Comparison of ENCODE assay signal across 28 cellular contexts in genomic region chr1:95903060-95903459, GRCh38.
DNase-seq lines count a peak whose midpoint lies in the region; ATAC-seq, FAIRE-seq and TF ChIP-seq lines count a peak whose summit lies in the region.
"Had no signal": no experiment of that assay in that cellular context is flagged by ENCODE, and none has a peak within 500 bp of the region (broad histone marks: within the 10 kb centered on the region; RNA-seq: fewer than 3 reads in every experiment).

No MANE protein-coding gene starts in this region.

- H3K27me3 ChIP-seq in foreskin keratinocyte, result no peaks in the 10 kb centered on the region
- H3K27me3 ChIP-seq: MG63, SJSA1 had no signal

- peak overlapping the region; percentile 20 for H3K27ac ChIP-seq in foreskin keratinocyte
- H3K27ac ChIP-seq: C4-2B, PC-9, SJSA1 had no signal

- FAIRE-seq in D721Med (lab: Jason Lieb, UNC), result no peak
- FAIRE-seq: GM12878, H1, HepG2, K562 had no signal

- no peaks in the 10 kb centered on the region for H3K4me1 ChIP-seq in foreskin keratinocyte
- H3K4me1 ChIP-seq: Caco-2, SJSA1 had no signal

- TF ChIP-seq CTCF in foreskin keratinocyte (conservative IDR thresholded peaks at IDR 0.05), result peak; percentile 45
- no peak for TF ChIP-seq CTCF in D721Med (IDR thresholded peaks at IDR 0.05; ENCODE audit: insufficient read depth, missing control alignments)

- ATAC-seq in foreskin keratinocyte (peak; percentile 80), HG03520 (IDR thresholded peaks at IDR 0.05; ENCODE audit: unreplicated experiment) (no peak)
- ATAC-seq: CD8-positive, alpha-beta T cell; GM12878; HCT116; HepG2; K562 had no signal

- DNase-seq in M059J (ENCODE audit: low read depth), result peak; percentile 18
- peak; percentile 45 for DNase-seq in NCI-H1436 (lab: John Stamatoyannopoulos, UW)
- DNase-seq in NCI-H69 (lab: John Stamatoyannopoulos, UW), result peak; percentile 9
- peak; percentile 23 to 52 for DNase-seq in foreskin keratinocyte
- DNase-seq in D721Med (ENCODE audit: insufficient read length, low spot score), result no peak
- no peak for DNase-seq in HuH-7.5 (ENCODE audit: low spot score)
- DNase-seq: Caco-2; CD8-positive, alpha-beta T cell; DMS 273 treated with DMSO at 0.1 percent for 48 hours; DMS79; EL; GDM1; Kasumi-1; MG63; NCI-H2107; NCI-H446 treated with DMSO at 0.1 percent for 48 hours; NCI-H526; Right ventricle myocardium superior; T-helper 2 cell had no signal

Comparison
In these comparisons a context has a peak if more than half of its experiments do, and no peak if none do; other contexts are left out.
1. DNase-seq: peak in M059J (single experiment), NCI-H1436 (single experiment), NCI-H69 (single experiment) and foreskin keratinocyte (2 of 2); none in D721Med (single experiment) and HuH-7.5 (single experiment).